In the genomic region with DNA sequence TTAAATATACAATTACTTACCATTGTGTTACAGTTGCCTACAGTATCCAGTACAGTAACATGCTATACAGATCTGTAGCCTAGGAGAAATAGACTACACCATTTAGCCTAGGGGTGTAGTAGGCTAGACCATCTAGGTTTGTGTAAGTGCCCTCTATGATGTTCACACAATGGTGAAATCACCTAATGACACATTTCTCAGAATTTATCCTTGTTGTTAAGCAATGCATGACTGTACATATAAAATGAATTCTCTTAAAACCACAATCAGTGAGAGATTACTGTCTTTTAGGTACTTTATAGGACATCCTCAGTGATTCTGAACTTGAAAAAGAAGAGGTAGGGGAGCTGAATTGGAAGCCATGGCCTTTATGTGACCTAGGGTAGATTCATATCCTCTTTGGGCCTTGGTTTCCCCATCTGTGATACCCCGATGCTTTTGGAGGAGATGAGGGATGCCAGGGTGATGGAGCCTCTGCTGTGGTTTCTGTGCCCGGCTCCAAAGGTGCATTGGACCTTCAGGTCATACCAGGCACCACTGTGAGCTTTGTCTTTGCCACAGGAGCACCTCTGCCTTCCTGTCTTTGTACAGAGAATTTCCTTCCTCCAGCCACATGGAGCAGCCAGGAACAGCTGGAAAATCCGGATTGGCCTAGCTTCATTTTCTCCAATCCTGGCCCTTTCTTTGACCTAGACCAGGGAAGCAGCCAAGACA, we compare ENCODE assay signal across 12 cellular contexts. TPM values are rescaled to one million over a fixed set of nuclear protein-coding genes. Genes with fewer than 3 reads are reported as not detected.
A peak's percentile ranks its signal among the peaks of the same experiment; 100 is the strongest.
DNase-seq lines count a peak whose midpoint lies in the region; ATAC-seq and TF ChIP-seq lines count a peak whose summit lies in the region.
"Had no signal": no experiment of that assay in that cellular context is flagged by ENCODE, and none has a peak within 500 bp of the region (broad histone marks: within the 10 kb centered on the region; RNA-seq: fewer than 3 reads in every experiment).

No MANE protein-coding gene starts in this region.

- H3K27ac Mint-ChIP-seq in WTC11 = no peak overlapping the region
- H3K27ac Mint-ChIP-seq: activated naive CD8-positive, alpha-beta T cell had no signal

- no peak overlapping the region for H2AFZ ChIP-seq in GM23248

- H3K4me3 Mint-ChIP-seq in WTC11 = no peak overlapping the region
- H3K4me3 Mint-ChIP-seq: activated naive CD8-positive, alpha-beta T cell had no signal

- peaks cover 17% of the 10 kb centered on the region for H3K4me1 Mint-ChIP-seq in WTC11

- DNase-seq in AG04450 (ENCODE audit: low read depth, low spot score) (peak; percentile 76), GM23248 (peak; percentile 93), WTC11 (ENCODE audit: low spot score) (no peak), fibroblast of villous mesenchyme (ENCODE audit: low read depth) (peak; percentile 93), NCI-H187 treated with DMSO at 0.1 percent for 48 hours (lab: John Stamatoyannopoulos, UW) (no peak), NK-92 (lab: John Stamatoyannopoulos, UW; ENCODE audit: unreplicated experiment) (no peak)
- no peak for DNase-seq in activated CD4-positive, alpha-beta T cell treated with anti-CD3 and anti-CD28 coated beads, Interleukin-2, amount 50 U/mL, for 4 hours
- DNase-seq: mucosa of descending colon, NCI-H1092 treated with DMSO at 0.1 percent for 48 hours, spleen had no signal

- H3K27me3 Mint-ChIP-seq in WTC11 (ENCODE audit: low read depth) = no peaks in the 10 kb centered on the region
- H3K27me3 Mint-ChIP-seq: activated naive CD8-positive, alpha-beta T cell had no signal

- TF ChIP-seq CTCF in AG04450 (IDR thresholded peaks at IDR 0.05; ENCODE audit: low read depth, low read length) (no peak), WTC11 (IDR thresholded peaks at IDR 0.05) (no peak), fibroblast of villous mesenchyme (IDR thresholded peaks at IDR 0.05; ENCODE audit: insufficient read depth, low read depth, low read length) (no peak)

- no peaks in the 10 kb centered on the region for H3K36me3 ChIP-seq in GM23248 (ENCODE audit: low read depth)
- H3K36me3 ChIP-seq: spleen had no signal

- H4K20me1 ChIP-seq in GM23248 (ENCODE audit: insufficient read depth) = no peaks in the 10 kb centered on the region

- H3K27ac ChIP-seq in AG04450 (ENCODE audit: low read depth, low read length) = peak overlapping the region; percentile 59
- peak overlapping the region; percentile 81 for H3K27ac ChIP-seq in GM23248
- H3K27ac ChIP-seq: spleen had no signal

- peaks cover 48% of the 10 kb centered on the region for H3K4me1 ChIP-seq in GM23248 (ENCODE audit: insufficient read depth)

- ATAC-seq in WTC11 (no peak), GM18873 (IDR thresholded peaks at IDR 0.05; ENCODE audit: low FRiP score, unreplicated experiment) (no peak)

- H3K4me2 ChIP-seq in GM23248 (ENCODE audit: unreplicated experiment) = peak overlapping the region; percentile 29

- no peaks in the 10 kb centered on the region for H3K79me2 ChIP-seq in GM23248 (ENCODE audit: insufficient read depth)

- 70 to 76% methylated on average over 3 of the region's 3 CpGs for WGBS in GM23248 (ENCODE audit: low coverage in 1 of 2, low lambda C conversion rate in 2 of 2, missing lambda C conversion rate in 2 of 2), 2 experiments

- H3K4me3 ChIP-seq in AG04450 (ENCODE audit: low read depth, low read length) = no peak overlapping the region
- no peak overlapping the region for H3K4me3 ChIP-seq in GM23248
- H3K4me3 ChIP-seq in fibroblast of villous mesenchyme (ENCODE audit: low read depth, low read length) = no peak overlapping the region
- H3K4me3 ChIP-seq: mucosa of descending colon, spleen had no signal

- in situ Hi-C loops in GM23248 (cut with MboI) = no loop called here

- CTCF ChIA-PET in AG04450 (lab: Charles Lee) (interaction anchor here (1.1 to 1.4 kb wide), 2 partner anchors 26 to 221 kb away, joined by 3 read pairs; no protein-coding TSS in a partner anchor), WTC11 (lab: Charles Lee) (interaction anchor here (1.0 kb wide), 1 partner anchor 13 kb away, joined by 3 read pairs; no protein-coding TSS in a partner anchor)

- no peaks in the 10 kb centered on the region for H3K9me3 Mint-ChIP-seq in WTC11

- no peaks in the 10 kb centered on the region for H3K9me2 ChIP-seq in GM23248 (ENCODE audit: insufficient read depth)

- POLR2A ChIA-PET in AG04450 (lab: Yijun Ruan, JAX) (interaction anchor here (0.7 to 0.8 kb wide), 2 partner anchors 12 to 13 kb away, joined by 4 to 5 read pairs; no protein-coding TSS in a partner anchor), WTC11 (lab: Charles Lee) (no interaction called here)

- H3K9me3 ChIP-seq in AG04450 (ENCODE audit: control insufficient read depth, insufficient read depth, low read length) (no peaks in the 10 kb centered on the region; the same call in 1 of the 2 replicates), GM23248 (ENCODE audit: low read depth) (no peaks in the 10 kb centered on the region)
- H3K9me3 ChIP-seq: mucosa of descending colon, spleen had no signal

- H3K9ac ChIP-seq in GM23248 = peak overlapping the region; percentile 56

- no peaks in the 10 kb centered on the region for H3K36me3 Mint-ChIP-seq in WTC11
- H3K36me3 Mint-ChIP-seq: activated naive CD8-positive, alpha-beta T cell had no signal

- H3K27me3 ChIP-seq in AG04450 (ENCODE audit: control insufficient read depth, insufficient read depth, low read length) (no peaks in the 10 kb centered on the region), GM23248 (replicated peaks; ENCODE audit: insufficient read depth) (no peaks in the 10 kb centered on the region)
- H3K27me3 ChIP-seq: spleen had no signal

- peaks cover 37% of the 10 kb centered on the region for H3F3A ChIP-seq in GM23248 (ENCODE audit: insufficient read depth)

TF ChIP-seq in WTC11, 78 proteins besides CTCF, POLR2A, EP300 and RAD21 (continues in another document):
- TF ChIP-seq PRRX2 (CRISPR knock-in tag; IDR thresholded peaks at IDR 0.05) (no peak), IRF2 (CRISPR knock-in tag; IDR thresholded peaks at IDR 0.05; ENCODE audit: borderline replicate concordance, low read depth) (no peak), ATF2 (CRISPR knock-in tag; IDR thresholded peaks at IDR 0.05; ENCODE audit: borderline replicate concordance, low read depth) (no peak), ZNF121 (CRISPR knock-in tag; IDR thresholded peaks at IDR 0.05) (no peak)
- TF ChIP-seq, protein P1, sequence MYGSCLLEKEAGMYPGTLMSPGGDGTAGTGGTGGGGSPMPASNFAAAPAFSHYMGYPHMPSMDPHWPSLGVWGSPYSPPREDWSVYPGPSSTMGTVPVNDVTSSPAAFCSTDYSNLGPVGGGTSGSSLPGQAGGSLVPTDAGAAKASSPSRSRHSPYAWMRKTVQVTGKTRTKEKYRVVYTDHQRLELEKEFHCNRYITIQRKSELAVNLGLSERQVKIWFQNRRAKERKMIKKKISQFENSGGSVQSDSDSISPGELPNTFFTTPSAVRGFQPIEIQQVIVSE (CRISPR knock-in tag; IDR thresholded peaks at IDR 0.05; ENCODE audit: borderline replicate concordance) = no peak
- TF ChIP-seq, protein P2, sequence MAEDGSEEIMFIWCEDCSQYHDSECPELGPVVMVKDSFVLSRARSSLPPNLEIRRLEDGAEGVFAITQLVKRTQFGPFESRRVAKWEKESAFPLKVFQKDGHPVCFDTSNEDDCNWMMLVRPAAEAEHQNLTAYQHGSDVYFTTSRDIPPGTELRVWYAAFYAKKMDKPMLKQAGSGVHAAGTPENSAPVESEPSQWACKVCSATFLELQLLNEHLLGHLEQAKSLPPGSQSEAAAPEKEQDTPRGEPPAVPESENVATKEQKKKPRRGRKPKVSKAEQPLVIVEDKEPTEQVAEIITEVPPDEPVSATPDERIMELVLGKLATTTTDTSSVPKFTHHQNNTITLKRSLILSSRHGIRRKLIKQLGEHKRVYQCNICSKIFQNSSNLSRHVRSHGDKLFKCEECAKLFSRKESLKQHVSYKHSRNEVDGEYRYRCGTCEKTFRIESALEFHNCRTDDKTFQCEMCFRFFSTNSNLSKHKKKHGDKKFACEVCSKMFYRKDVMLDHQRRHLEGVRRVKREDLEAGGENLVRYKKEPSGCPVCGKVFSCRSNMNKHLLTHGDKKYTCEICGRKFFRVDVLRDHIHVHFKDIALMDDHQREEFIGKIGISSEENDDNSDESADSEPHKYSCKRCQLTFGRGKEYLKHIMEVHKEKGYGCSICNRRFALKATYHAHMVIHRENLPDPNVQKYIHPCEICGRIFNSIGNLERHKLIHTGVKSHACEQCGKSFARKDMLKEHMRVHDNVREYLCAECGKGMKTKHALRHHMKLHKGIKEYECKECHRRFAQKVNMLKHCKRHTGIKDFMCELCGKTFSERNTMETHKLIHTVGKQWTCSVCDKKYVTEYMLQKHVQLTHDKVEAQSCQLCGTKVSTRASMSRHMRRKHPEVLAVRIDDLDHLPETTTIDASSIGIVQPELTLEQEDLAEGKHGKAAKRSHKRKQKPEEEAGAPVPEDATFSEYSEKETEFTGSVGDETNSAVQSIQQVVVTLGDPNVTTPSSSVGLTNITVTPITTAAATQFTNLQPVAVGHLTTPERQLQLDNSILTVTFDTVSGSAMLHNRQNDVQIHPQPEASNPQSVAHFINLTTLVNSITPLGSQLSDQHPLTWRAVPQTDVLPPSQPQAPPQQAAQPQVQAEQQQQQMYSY (CRISPR knock-in tag; IDR thresholded peaks at IDR 0.05) = peak; percentile 82

RNA-seq across cellular contexts. Expression of gene FLNB, which starts 51.9 kb away (rescaled TPM):
- polyA plus RNA-seq in AG04450 (2011; rRNA removed) (89.6 and 90.4 TPM in 2 replicates), GM23248 (2016; fragmentation: Nextera tagmentation; extraction: Ambion mirVana) (60.6 and 61.7 TPM in 2 replicates)
- 265 and 295 TPM in 2 replicates for polyA minus RNA-seq in AG04450 (2011; rRNA and poly(A)+ RNA removed)
- 186 and 199 TPM in 2 replicates for total RNA-seq in GM23248 (2014; rRNA removed; shearing (Covaris generic))
- total RNA-seq in WTC11 (2021) (107 to 127 TPM (median 107 TPM) in 3 replicates), fibroblast of villous mesenchyme (325 and 369 TPM in 2 replicates)

Comparison
In these comparisons a context has a peak if more than half of its experiments do, and no peak if none do; other contexts are left out.
1. DNase-seq: peak in AG04450 (single experiment), GM23248 (single experiment) and fibroblast of villous mesenchyme (single experiment); none in WTC11 (single experiment), NCI-H187 treated with DMSO at 0.1 percent for 48 hours (single experiment), NK-92 (single experiment) and activated CD4-positive, alpha-beta T cell treated with anti-CD3 and anti-CD28 coated beads, Interleukin-2, amount 50 U/mL, for 4 hours (0 of 2).